Comparison of ENCODE assay signal across 26 cellular contexts in genomic region chr1:10446790-10447422, GRCh38. TPM values are rescaled to one million over a fixed set of nuclear protein-coding genes. Genes with fewer than 3 reads are reported as not detected.
"Had no signal": no experiment of that assay in that cellular context is flagged by ENCODE, and none has a peak within 500 bp of the region (broad histone marks: within the 10 kb centered on the region; RNA-seq: fewer than 3 reads in every experiment).

No MANE protein-coding gene starts in this region.

- H3K4me3 Mint-ChIP-seq: activated B cell treated with CpG ODN at 0.5 μM for 24 hours; activated CD4-positive, alpha-beta T cell treated with anti-CD3 and anti-CD28 coated beads, Interleukin-2, amount 10 ng/mL, durations not matched to agents 7 days and 5 days; activated CD8-positive, alpha-beta T cell treated with anti-CD3 and anti-CD28 coated beads for 36 hours; activated naive CD8-positive, alpha-beta T cell treated with anti-CD3 and anti-CD28 coated beads, Interleukin-2, amount 10 ng/mL, durations not matched to agents 7 days and 5 days; T-helper 17 cell had no signal

- H3K27me3 Mint-ChIP-seq: activated B cell treated with CpG ODN at 0.5 μM for 24 hours; activated CD4-positive, alpha-beta T cell treated with anti-CD3 and anti-CD28 coated beads, Interleukin-2, amount 10 ng/mL, durations not matched to agents 7 days and 5 days; activated CD8-positive, alpha-beta T cell treated with anti-CD3 and anti-CD28 coated beads for 36 hours; activated naive CD8-positive, alpha-beta T cell treated with anti-CD3 and anti-CD28 coated beads, Interleukin-2, amount 10 ng/mL, durations not matched to agents 7 days and 5 days had no signal

- H3K9me3 Mint-ChIP-seq: activated B cell treated with CpG ODN at 0.5 μM for 24 hours; activated CD4-positive, alpha-beta T cell treated with anti-CD3 and anti-CD28 coated beads, Interleukin-2, amount 10 ng/mL, durations not matched to agents 7 days and 5 days; activated CD8-positive, alpha-beta T cell treated with anti-CD3 and anti-CD28 coated beads for 36 hours; activated naive CD8-positive, alpha-beta T cell treated with anti-CD3 and anti-CD28 coated beads, Interleukin-2, amount 10 ng/mL, durations not matched to agents 7 days and 5 days had no signal

- ATAC-seq: activated CD8-positive, alpha-beta T cell treated with anti-CD3 and anti-CD28 coated beads for 36 hours; T-helper 17 cell had no signal

- DNase-seq: activated B cell treated with CpG ODN at 0.5 μM for 24 hours; activated CD4-positive, alpha-beta T cell treated with anti-CD3 and anti-CD28 coated beads for 1 hour; activated CD4-positive, alpha-beta T cell treated with anti-CD3 and anti-CD28 coated beads, Interleukin-2, amount 10 ng/mL, durations not matched to agents 7 days and 5 days; activated CD8-positive, alpha-beta memory T cell treated with anti-CD3 and anti-CD28 coated beads, Interleukin-2, amount 50 U/mL, for 4 hours; activated CD8-positive, alpha-beta T cell treated with anti-CD3 and anti-CD28 coated beads for 36 hours; activated naive CD4-positive, alpha-beta T cell treated with anti-CD3 and anti-CD28 coated beads, Interleukin-2, amount 50 U/mL, for 16 hours; activated naive CD8-positive, alpha-beta T cell treated with anti-CD3 and anti-CD28 coated beads, Interleukin-2, amount 10 ng/mL, durations not matched to agents 7 days and 5 days; activated T-cell treated with anti-CD3 and anti-CD28 coated beads, Interleukin-2, amount 50 U/mL, for 1 hour; adrenal gland; anterior cingulate cortex; cerebellar nuclear complex; Karpas-422; MM.1S; NCI-H1105; NCI-H1436; NCI-H1694 treated with DMSO at 0.1 percent for 48 hours; NCI-H2029 treated with DMSO at 0.1 percent for 48 hours; NCI-H345; NCI-H510A; NCI-H526 treated with DMSO at 0.1 percent for 48 hours; NCI-H82; SIG-M5; T-helper 17 cell; T-helper 9 cell had no signal

- H3K4me1 Mint-ChIP-seq: activated B cell treated with CpG ODN at 0.5 μM for 24 hours; activated CD4-positive, alpha-beta T cell treated with anti-CD3 and anti-CD28 coated beads, Interleukin-2, amount 10 ng/mL, durations not matched to agents 7 days and 5 days; activated naive CD8-positive, alpha-beta T cell treated with anti-CD3 and anti-CD28 coated beads, Interleukin-2, amount 10 ng/mL, durations not matched to agents 7 days and 5 days; T-helper 17 cell had no signal

- H3K27ac Mint-ChIP-seq: activated B cell treated with CpG ODN at 0.5 μM for 24 hours; activated CD4-positive, alpha-beta T cell treated with anti-CD3 and anti-CD28 coated beads, Interleukin-2, amount 10 ng/mL, durations not matched to agents 7 days and 5 days; activated CD8-positive, alpha-beta T cell treated with anti-CD3 and anti-CD28 coated beads for 36 hours; activated naive CD8-positive, alpha-beta T cell treated with anti-CD3 and anti-CD28 coated beads, Interleukin-2, amount 10 ng/mL, durations not matched to agents 7 days and 5 days; T-helper 17 cell had no signal

- H3K36me3 Mint-ChIP-seq: activated naive CD8-positive, alpha-beta T cell treated with anti-CD3 and anti-CD28 coated beads, Interleukin-2, amount 10 ng/mL, durations not matched to agents 7 days and 5 days had no signal

RNA-seq across cellular contexts. Expression of gene CORT, which starts 2.9 kb away (rescaled TPM):
- total RNA-seq: cardiac septum, RPMI7951 had no signal
